Comparison of ENCODE assay signal across 31 cellular contexts in the genomic region with DNA sequence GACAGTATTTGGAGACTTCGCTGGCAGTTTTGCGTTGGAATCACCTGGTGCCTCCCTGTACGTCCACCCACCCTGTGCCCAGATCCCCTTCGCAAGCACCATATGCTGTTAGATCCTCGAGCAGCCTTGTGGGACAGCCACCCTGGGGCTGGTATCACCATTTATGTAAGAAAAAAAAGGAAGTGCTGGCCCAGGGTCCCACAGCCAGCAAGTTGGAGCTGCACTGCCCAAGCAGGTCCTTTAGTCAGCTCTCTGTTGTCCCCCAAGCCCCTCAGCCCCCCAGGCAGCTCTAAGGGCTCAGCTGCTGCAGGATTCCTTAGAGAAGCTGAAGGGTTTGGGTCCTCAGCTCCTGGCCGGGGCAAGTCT.
DNase-seq lines count a peak whose midpoint lies in the region; ATAC-seq and TF ChIP-seq lines count a peak whose summit lies in the region.
"Had no signal": no experiment of that assay in that cellular context is flagged by ENCODE, and none has a peak within 500 bp of the region (broad histone marks: within the 10 kb centered on the region; RNA-seq: fewer than 3 reads in every experiment).

No MANE protein-coding gene starts in this region.

- no peaks in the 10 kb centered on the region for H3K27me3 ChIP-seq in BLaER1
- H3K27me3 ChIP-seq in CD8-positive, alpha-beta memory T cell (ENCODE audit: insufficient read depth, low read length, poor library complexity, severe bottlenecking): peaks cover under 1% of the 10 kb centered on the region
- H3K27me3 ChIP-seq in ovary: no peaks in the 10 kb centered on the region
- H3K27me3 ChIP-seq: adrenal gland had no signal

- peaks cover 2 to 6% of the 10 kb centered on the region in 2 donors for H3K27me3 Mint-ChIP-seq in CD8-positive, alpha-beta memory T cell
- peaks cover 6 to 12% of the 10 kb centered on the region in 2 donors for H3K27me3 Mint-ChIP-seq in T-cell
- H3K27me3 Mint-ChIP-seq in naive thymus-derived CD8-positive, alpha-beta T cell: peaks cover 4 to 9% (median 7%) of the 10 kb centered on the region in 5 donors
- peaks cover 3 to 5% of the 10 kb centered on the region in 2 donors for H3K27me3 Mint-ChIP-seq in natural killer cell treated with Interleukin-12 subunit alpha and Interleukin-12 subunit beta and Interleukin-15 and Interleukin-18, amount 100 ng/mL, for 72 hours

- no peaks in the 10 kb centered on the region for H3K9me3 ChIP-seq in BLaER1
- no peaks in the 10 kb centered on the region for H3K9me3 ChIP-seq in CD8-positive, alpha-beta memory T cell (ENCODE audit: low read length)
- H3K9me3 ChIP-seq in ovary: no peaks in the 10 kb centered on the region
- H3K9me3 ChIP-seq: adrenal gland, esophagus muscularis mucosa, left ventricle myocardium inferior, tibial artery had no signal

- no peaks in the 10 kb centered on the region for H4K20me1 ChIP-seq in BLaER1

- POLR2A ChIA-PET in CD8-positive, alpha-beta memory T cell (lab: Charles Lee): no interaction called here
- POLR2A ChIA-PET in T-cell (lab: Charles Lee): no interaction called here
- POLR2A ChIA-PET in naive thymus-derived CD8-positive, alpha-beta T cell (lab: Charles Lee): interaction anchor here (1.6 kb wide), 1 partner anchor 11 kb away, joined by 3 read pairs; no protein-coding TSS in a partner anchor

- peak overlapping the region in 3 of 7 donors; percentile 3 to 38 (median 21) for H3K4me3 Mint-ChIP-seq in CD8-positive, alpha-beta memory T cell
- H3K4me3 Mint-ChIP-seq in T-cell: no peak overlapping the region
- peak overlapping the region in 1 of 10 donors; percentile 41 for H3K4me3 Mint-ChIP-seq in naive thymus-derived CD8-positive, alpha-beta T cell
- H3K4me3 Mint-ChIP-seq in natural killer cell treated with Interleukin-12 subunit alpha and Interleukin-12 subunit beta and Interleukin-15 and Interleukin-18, amount 100 ng/mL, for 72 hours: no peak overlapping the region
- H3K4me3 Mint-ChIP-seq: activated T-cell treated with anti-CD3 and anti-CD28 coated beads, Interleukin-2, amount 50 U/mL, for 72 hours; CD8-positive, alpha-beta T cell; dendritic cell treated with granulocyte-macrophage colony-stimulating factor and Interleukin-4, amounts not matched to agents 40 ng/mL and 50 ng/mL, for 4 days; HFFc6; mesothelial cell of epicardium had no signal

- peaks cover 0 to 6% (median 0%) of the 10 kb centered on the region in 3 donors for H3K36me3 Mint-ChIP-seq in CD8-positive, alpha-beta memory T cell
- H3K36me3 Mint-ChIP-seq in T-cell: no peaks in the 10 kb centered on the region
- peaks cover 0 to 4% (median 0%) of the 10 kb centered on the region in 3 donors for H3K36me3 Mint-ChIP-seq in naive thymus-derived CD8-positive, alpha-beta T cell
- no peaks in the 10 kb centered on the region for H3K36me3 Mint-ChIP-seq in natural killer cell treated with Interleukin-12 subunit alpha and Interleukin-12 subunit beta and Interleukin-15 and Interleukin-18, amount 100 ng/mL, for 72 hours
- H3K36me3 Mint-ChIP-seq: CD8-positive, alpha-beta T cell; mesothelial cell of epicardium had no signal

- H3K9me3 Mint-ChIP-seq in CD8-positive, alpha-beta memory T cell: peaks cover 0 to 13% (median 10%) of the 10 kb centered on the region in 5 donors
- peaks cover 0 to 5% (median 0%) of the 10 kb centered on the region in 3 donors for H3K9me3 Mint-ChIP-seq in T-cell
- peaks cover 0 to 9% (median 4%) of the 10 kb centered on the region in 9 donors for H3K9me3 Mint-ChIP-seq in naive thymus-derived CD8-positive, alpha-beta T cell
- no peaks in the 10 kb centered on the region for H3K9me3 Mint-ChIP-seq in natural killer cell treated with Interleukin-12 subunit alpha and Interleukin-12 subunit beta and Interleukin-15 and Interleukin-18, amount 100 ng/mL, for 72 hours
- H3K9me3 Mint-ChIP-seq: dendritic cell treated with granulocyte-macrophage colony-stimulating factor and Interleukin-4, amounts not matched to agents 40 ng/mL and 50 ng/mL, for 4 days; HFFc6; mesothelial cell of epicardium had no signal

- peak overlapping the region; percentile 63 for H3K4me2 ChIP-seq in BLaER1

- H3K4me1 ChIP-seq in BLaER1: peaks cover 76% of the 10 kb centered on the region
- H3K4me1 ChIP-seq in CD8-positive, alpha-beta memory T cell (ENCODE audit: insufficient read depth, low read length): peaks cover 12% of the 10 kb centered on the region
- no peaks in the 10 kb centered on the region for H3K4me1 ChIP-seq in ovary (ENCODE audit: insufficient read depth)

- H3K36me3 ChIP-seq in BLaER1 (peaks cover 16% of the 10 kb centered on the region; the same call in 1 of the 2 replicates), ovary (no peaks in the 10 kb centered on the region)
- H3K36me3 ChIP-seq in CD8-positive, alpha-beta memory T cell (ENCODE audit: insufficient read depth, low read length): no peaks in the 10 kb centered on the region
- H3K36me3 ChIP-seq: adrenal gland, left ventricle myocardium inferior had no signal

- H3K4me3 ChIP-seq in BLaER1: no peak overlapping the region
- H3K4me3 ChIP-seq in CD8-positive, alpha-beta memory T cell (ENCODE audit: low read length): no peak overlapping the region
- H3K4me3 ChIP-seq in ovary: no peak overlapping the region
- H3K4me3 ChIP-seq: adrenal gland, esophagus muscularis mucosa, GM23248, left ventricle myocardium inferior, tibial artery had no signal

- H3K27ac ChIP-seq in BLaER1 (no peak overlapping the region), ovary (no peak overlapping the region)
- no peak overlapping the region for H3K27ac ChIP-seq in CD8-positive, alpha-beta memory T cell (ENCODE audit: low read depth, low read length)
- H3K27ac ChIP-seq: GM23248, left ventricle myocardium inferior, tibial artery had no signal

- intact Hi-C loops in ovary (cut with DNase I): no loop called here

- ATAC-seq in T-cell (replicated peaks in 1 of 4) (no peak), GM19023 (IDR thresholded peaks at IDR 0.05; ENCODE audit: unreplicated experiment) (no peak)
- no peak for ATAC-seq in naive thymus-derived CD8-positive, alpha-beta T cell
- ATAC-seq in natural killer cell treated with Interleukin-12 subunit alpha and Interleukin-12 subunit beta and Interleukin-15 and Interleukin-18, amount 100 ng/mL, for 72 hours: no peak
- ATAC-seq: CD8-positive, alpha-beta T cell; Panc1 had no signal

- WGBS in ovary, 3 donors: 77 to 85% (median 80%) methylated on average over 6 of the region's 6 CpGs

- no peak for TF ChIP-seq EP300 in ovary (IDR thresholded peaks at IDR 0.05)

- CTCF ChIA-PET in CD8-positive, alpha-beta memory T cell (lab: Charles Lee): no interaction called here
- CTCF ChIA-PET in T-cell (lab: Charles Lee): no interaction called here

- H3K9ac ChIP-seq in BLaER1: no peak overlapping the region
- H3K9ac ChIP-seq: GM23248 had no signal

- H3K4me1 Mint-ChIP-seq in CD8-positive, alpha-beta memory T cell: peaks cover 13 to 14% (median 14%) of the 10 kb centered on the region in 3 donors
- H3K4me1 Mint-ChIP-seq in T-cell: peaks cover 6 to 13% (median 12%) of the 10 kb centered on the region in 3 donors
- H3K4me1 Mint-ChIP-seq in naive thymus-derived CD8-positive, alpha-beta T cell: peaks cover 11 to 18% (median 15%) of the 10 kb centered on the region in 4 donors
- peaks cover 6 to 10% of the 10 kb centered on the region in 2 donors for H3K4me1 Mint-ChIP-seq in natural killer cell treated with Interleukin-12 subunit alpha and Interleukin-12 subunit beta and Interleukin-15 and Interleukin-18, amount 100 ng/mL, for 72 hours (ENCODE audit: low read depth in 2 of 2)

- no peak for TF ChIP-seq CTCF in ovary (IDR thresholded peaks at IDR 0.05)

- DNase-seq in CD8-positive, alpha-beta memory T cell: no peak
- DNase-seq in T-cell (no peak), ovary (no peak)
- no peak for DNase-seq in naive thymus-derived CD8-positive, alpha-beta T cell
- DNase-seq in natural killer cell treated with Interleukin-12 subunit alpha and Interleukin-12 subunit beta and Interleukin-15 and Interleukin-18, amount 100 ng/mL, for 72 hours (ENCODE audit: low spot score): no peak
- DNase-seq: activated CD4-positive, alpha-beta T cell treated with anti-CD3 and anti-CD28 coated beads, Interleukin-2, amount 50 U/mL, for 1 hour; activated naive CD4-positive, alpha-beta T cell; adrenal gland; central memory CD4-positive, alpha-beta T cell; DMS 273 treated with DMSO at 0.1 percent for 48 hours; foreskin fibroblast; GM23248; head of caudate nucleus; HFFc6; left ventricle myocardium inferior; NCI-H1436; NCI-H2081; NCI-H524 treated with DMSO at 0.1 percent for 48 hours; SHP77; stimulated activated CD4-positive, alpha-beta T cell treated with anti-CD3 and anti-CD28 coated beads, Interleukin-4, amount 100 ng/mL, for 24 hours; SW 1271; T1000; tibial artery had no signal

- peak overlapping the region in 7 of 8 donors; percentile 41 to 95 (median 76) for H3K27ac Mint-ChIP-seq in CD8-positive, alpha-beta memory T cell
- peak overlapping the region; percentile 77 for H3K27ac Mint-ChIP-seq in T-cell
- H3K27ac Mint-ChIP-seq in naive thymus-derived CD8-positive, alpha-beta T cell: peak overlapping the region in 9 of 10 donors; percentile 25 to 87 (median 71)
- no peak overlapping the region for H3K27ac Mint-ChIP-seq in natural killer cell treated with Interleukin-12 subunit alpha and Interleukin-12 subunit beta and Interleukin-15 and Interleukin-18, amount 100 ng/mL, for 72 hours
- H3K27ac Mint-ChIP-seq: activated T-cell treated with anti-CD3 and anti-CD28 coated beads, Interleukin-2, amount 50 U/mL, for 72 hours; dendritic cell treated with granulocyte-macrophage colony-stimulating factor and Interleukin-4, amounts not matched to agents 40 ng/mL and 50 ng/mL, for 4 days; HFFc6 had no signal

- no peak for TF ChIP-seq POLR2A in ovary (IDR thresholded peaks at IDR 0.05)

Comparison
In these comparisons a context has a peak if more than half of its experiments do, and no peak if none do; other contexts are left out.
1. H3K27ac Mint-ChIP-seq: peak in CD8-positive, alpha-beta memory T cell (7 of 8), T-cell (2 of 2) and naive thymus-derived CD8-positive, alpha-beta T cell (9 of 10); none in natural killer cell treated with Interleukin-12 subunit alpha and Interleukin-12 subunit beta and Interleukin-15 and Interleukin-18, amount 100 ng/mL, for 72 hours (0 of 2).